ENCODE assay signal across 1 cellular context in the genomic region with DNA sequence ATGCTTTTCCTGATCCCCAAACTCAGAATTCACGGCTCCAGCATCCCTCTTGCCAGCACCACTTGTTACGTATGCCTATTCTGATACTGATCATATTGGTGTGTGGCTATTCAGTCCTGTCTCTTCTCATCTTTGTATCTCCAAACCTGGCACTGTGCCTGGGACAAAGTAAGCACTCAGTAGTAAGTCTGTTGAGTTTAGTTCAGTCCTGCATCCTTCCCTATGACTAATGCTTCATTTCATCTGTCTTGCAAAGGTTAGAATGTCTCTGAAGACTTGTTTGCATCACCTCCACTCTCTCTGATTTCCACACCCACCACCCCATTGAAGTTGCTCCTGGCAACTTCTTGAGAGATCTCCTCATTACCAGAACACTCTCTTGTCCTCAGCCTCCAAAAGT.
TF ChIP-seq lines count a peak whose summit lies in the region.

No MANE protein-coding gene starts in this region.

TF ChIP-seq in K562, 482 proteins besides CTCF, POLR2A, EP300 and RAD21 (continued from another document):
- TF ChIP-seq, protein P1, sequence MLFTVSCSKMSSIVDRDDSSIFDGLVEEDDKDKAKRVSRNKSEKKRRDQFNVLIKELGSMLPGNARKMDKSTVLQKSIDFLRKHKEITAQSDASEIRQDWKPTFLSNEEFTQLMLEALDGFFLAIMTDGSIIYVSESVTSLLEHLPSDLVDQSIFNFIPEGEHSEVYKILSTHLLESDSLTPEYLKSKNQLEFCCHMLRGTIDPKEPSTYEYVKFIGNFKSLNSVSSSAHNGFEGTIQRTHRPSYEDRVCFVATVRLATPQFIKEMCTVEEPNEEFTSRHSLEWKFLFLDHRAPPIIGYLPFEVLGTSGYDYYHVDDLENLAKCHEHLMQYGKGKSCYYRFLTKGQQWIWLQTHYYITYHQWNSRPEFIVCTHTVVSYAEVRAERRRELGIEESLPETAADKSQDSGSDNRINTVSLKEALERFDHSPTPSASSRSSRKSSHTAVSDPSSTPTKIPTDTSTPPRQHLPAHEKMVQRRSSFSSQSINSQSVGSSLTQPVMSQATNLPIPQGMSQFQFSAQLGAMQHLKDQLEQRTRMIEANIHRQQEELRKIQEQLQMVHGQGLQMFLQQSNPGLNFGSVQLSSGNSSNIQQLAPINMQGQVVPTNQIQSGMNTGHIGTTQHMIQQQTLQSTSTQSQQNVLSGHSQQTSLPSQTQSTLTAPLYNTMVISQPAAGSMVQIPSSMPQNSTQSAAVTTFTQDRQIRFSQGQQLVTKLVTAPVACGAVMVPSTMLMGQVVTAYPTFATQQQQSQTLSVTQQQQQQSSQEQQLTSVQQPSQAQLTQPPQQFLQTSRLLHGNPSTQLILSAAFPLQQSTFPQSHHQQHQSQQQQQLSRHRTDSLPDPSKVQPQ (CRISPR knock-in tag; IDR thresholded peaks at IDR 0.05; ENCODE audit: borderline replicate concordance) = no peak
- TF ChIP-seq, protein P2, sequence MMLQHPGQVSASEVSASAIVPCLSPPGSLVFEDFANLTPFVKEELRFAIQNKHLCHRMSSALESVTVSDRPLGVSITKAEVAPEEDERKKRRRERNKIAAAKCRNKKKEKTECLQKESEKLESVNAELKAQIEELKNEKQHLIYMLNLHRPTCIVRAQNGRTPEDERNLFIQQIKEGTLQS (IDR thresholded peaks at IDR 0.05) = 0 out of 2 replicates have a peak, but pooled peaks have one; percentile 9
- TF ChIP-seq, protein P2 (CRISPR knock-in tag; conservative IDR thresholded peaks at IDR 0.05) = no peak
- TF ChIP-seq STAG1 (CRISPR knock-in tag; IDR thresholded peaks at IDR 0.05; ENCODE audit: borderline replicate concordance) (no peak), ZNF354B (CRISPR knock-in tag; IDR thresholded peaks at IDR 0.05) (no peak), MAFG (tag; conservative IDR thresholded peaks at IDR 0.05) (no peak), NFIC (IDR thresholded peaks at IDR 0.05) (0 out of 2 replicates have a peak, but pooled peaks have one; percentile 20)
- TF ChIP-seq, protein P3, sequence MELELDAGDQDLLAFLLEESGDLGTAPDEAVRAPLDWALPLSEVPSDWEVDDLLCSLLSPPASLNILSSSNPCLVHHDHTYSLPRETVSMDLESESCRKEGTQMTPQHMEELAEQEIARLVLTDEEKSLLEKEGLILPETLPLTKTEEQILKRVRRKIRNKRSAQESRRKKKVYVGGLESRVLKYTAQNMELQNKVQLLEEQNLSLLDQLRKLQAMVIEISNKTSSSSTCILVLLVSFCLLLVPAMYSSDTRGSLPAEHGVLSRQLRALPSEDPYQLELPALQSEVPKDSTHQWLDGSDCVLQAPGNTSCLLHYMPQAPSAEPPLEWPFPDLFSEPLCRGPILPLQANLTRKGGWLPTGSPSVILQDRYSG (tag; conservative IDR thresholded peaks at IDR 0.05; ENCODE audit: low read depth) = no peak
- TF ChIP-seq, protein P4, sequence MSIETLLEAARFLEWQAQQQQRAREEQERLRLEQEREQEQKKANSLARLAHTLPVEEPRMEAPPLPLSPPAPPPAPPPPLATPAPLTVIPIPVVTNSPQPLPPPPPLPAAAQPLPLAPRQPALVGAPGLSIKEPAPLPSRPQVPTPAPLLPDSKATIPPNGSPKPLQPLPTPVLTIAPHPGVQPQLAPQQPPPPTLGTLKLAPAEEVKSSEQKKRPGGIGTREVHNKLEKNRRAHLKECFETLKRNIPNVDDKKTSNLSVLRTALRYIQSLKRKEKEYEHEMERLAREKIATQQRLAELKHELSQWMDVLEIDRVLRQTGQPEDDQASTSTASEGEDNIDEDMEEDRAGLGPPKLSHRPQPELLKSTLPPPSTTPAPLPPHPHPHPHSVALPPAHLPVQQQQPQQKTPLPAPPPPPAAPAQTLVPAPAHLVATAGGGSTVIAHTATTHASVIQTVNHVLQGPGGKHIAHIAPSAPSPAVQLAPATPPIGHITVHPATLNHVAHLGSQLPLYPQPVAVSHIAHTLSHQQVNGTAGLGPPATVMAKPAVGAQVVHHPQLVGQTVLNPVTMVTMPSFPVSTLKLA (conservative IDR thresholded peaks at IDR 0.05) = no peak
- TF ChIP-seq, protein P5, sequence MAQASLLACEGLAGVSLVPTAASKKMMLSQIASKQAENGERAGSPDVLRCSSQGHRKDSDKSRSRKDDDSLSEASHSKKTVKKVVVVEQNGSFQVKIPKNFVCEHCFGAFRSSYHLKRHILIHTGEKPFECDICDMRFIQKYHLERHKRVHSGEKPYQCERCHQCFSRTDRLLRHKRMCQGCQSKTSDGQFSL (CRISPR knock-in tag; IDR thresholded peaks at IDR 0.05) = no peak
- TF ChIP-seq, protein P5 (tag; IDR thresholded peaks at IDR 0.05) = no peak
- TF ChIP-seq, protein P6, sequence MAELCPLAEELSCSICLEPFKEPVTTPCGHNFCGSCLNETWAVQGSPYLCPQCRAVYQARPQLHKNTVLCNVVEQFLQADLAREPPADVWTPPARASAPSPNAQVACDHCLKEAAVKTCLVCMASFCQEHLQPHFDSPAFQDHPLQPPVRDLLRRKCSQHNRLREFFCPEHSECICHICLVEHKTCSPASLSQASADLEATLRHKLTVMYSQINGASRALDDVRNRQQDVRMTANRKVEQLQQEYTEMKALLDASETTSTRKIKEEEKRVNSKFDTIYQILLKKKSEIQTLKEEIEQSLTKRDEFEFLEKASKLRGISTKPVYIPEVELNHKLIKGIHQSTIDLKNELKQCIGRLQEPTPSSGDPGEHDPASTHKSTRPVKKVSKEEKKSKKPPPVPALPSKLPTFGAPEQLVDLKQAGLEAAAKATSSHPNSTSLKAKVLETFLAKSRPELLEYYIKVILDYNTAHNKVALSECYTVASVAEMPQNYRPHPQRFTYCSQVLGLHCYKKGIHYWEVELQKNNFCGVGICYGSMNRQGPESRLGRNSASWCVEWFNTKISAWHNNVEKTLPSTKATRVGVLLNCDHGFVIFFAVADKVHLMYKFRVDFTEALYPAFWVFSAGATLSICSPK (IDR thresholded peaks at IDR 0.05; ENCODE audit: borderline replicate concordance) = no peak
